ENCODE assay signal across 2 cellular contexts in genomic region chr17:62876063-62876462, GRCh38.
TF ChIP-seq lines count a peak whose summit lies in the region.

No MANE protein-coding gene starts in this region.

TF ChIP-seq in SK-N-SH, 30 proteins besides CTCF, POLR2A, EP300 and RAD21:
- TF ChIP-seq RCOR1 (IDR thresholded peaks at IDR 0.05; ENCODE audit: low read length) (no peak), IRF3 (IDR thresholded peaks at IDR 0.05; ENCODE audit: low read depth, low read length) (no peak), TCF12 (IDR thresholded peaks at IDR 0.05) (no peak), MEF2A (IDR thresholded peaks at IDR 0.05; ENCODE audit: borderline replicate concordance, low read depth) (no peak), FOSL2 (IDR thresholded peaks at IDR 0.05; ENCODE audit: borderline replicate concordance, low read depth) (peak; percentile 15; the same call in 1 of the 2 replicates)
TF ChIP-seq in SK-N-SH: peak in this region for 1.

TF ChIP-seq in endothelial cell of umbilical vein, 7 proteins besides CTCF, POLR2A, EP300 and RAD21:
- TF ChIP-seq MAX (IDR thresholded peaks at IDR 0.05; ENCODE audit: insufficient read depth, insufficient read length) (no peak), EZH2 (IDR thresholded peaks at IDR 0.05; ENCODE audit: borderline replicate concordance, low read depth, low read length, severe bottlenecking) (no peak), JUN (IDR thresholded peaks at IDR 0.05; ENCODE audit: borderline replicate concordance, insufficient read depth, insufficient read length, low read depth) (no peak), MYC (IDR thresholded peaks at IDR 0.05; ENCODE audit: low read depth, low read length) (no peak), FOS (IDR thresholded peaks at IDR 0.05; ENCODE audit: borderline replicate concordance, insufficient read depth, low read length) (peak; percentile 61), GATA2 (IDR thresholded peaks at IDR 0.05; ENCODE audit: insufficient read depth, insufficient read length, low read depth, low read length) (no peak), POLR2AphosphoS5 (IDR thresholded peaks at IDR 0.05; ENCODE audit: insufficient read depth, low read depth, low read length) (no peak)
TF ChIP-seq in endothelial cell of umbilical vein: peak in this region for 1.
